ENCODE assay signal across 28 cellular contexts in the genomic region with DNA sequence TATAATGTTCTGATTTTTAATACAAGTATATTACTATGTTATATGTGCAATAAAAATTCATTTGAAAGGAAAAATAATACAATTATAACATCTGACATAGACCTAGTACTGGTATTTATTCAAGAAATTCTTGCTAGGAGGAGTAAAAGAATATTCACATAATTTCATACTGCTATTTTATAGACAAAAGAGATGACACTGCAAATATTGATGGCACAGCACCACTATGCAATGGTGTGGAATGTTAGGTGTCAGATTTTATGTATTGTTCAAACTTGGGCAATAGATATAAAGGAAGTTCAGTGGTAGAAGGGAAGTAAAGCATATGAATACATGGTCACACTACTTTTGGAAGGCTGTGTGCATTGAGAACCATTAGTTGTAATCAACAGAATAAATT.
DNase-seq lines count a peak whose midpoint lies in the region; ATAC-seq, FAIRE-seq and TF ChIP-seq lines count a peak whose summit lies in the region.
"Had no signal": no experiment of that assay in that cellular context is flagged by ENCODE, and none has a peak within 500 bp of the region (broad histone marks: within the 10 kb centered on the region; RNA-seq: fewer than 3 reads in every experiment).

No MANE protein-coding gene starts in this region.

- H3K9me3 ChIP-seq in A549: no peaks in the 10 kb centered on the region
- H3K9me3 ChIP-seq: BE2C, BLaER1 had no signal

- DNase-seq in NOMO-1 treated with DMSO at 0.1 percent for 48 hours (lab: John Stamatoyannopoulos, UW; ENCODE audit: unreplicated experiment) (peak; percentile 15), NOMO-1 (lab: John Stamatoyannopoulos, UW; ENCODE audit: unreplicated experiment in 2 of 2) (no peak), A549 (ENCODE audit: low read depth in 1 of 2, low spot score in 1 of 2) (no peak), MV-4-11 (lab: John Stamatoyannopoulos, UW) (peak; percentile 11), foreskin fibroblast (no peak), foreskin melanocyte (no peak)
- DNase-seq: 8988T; ACHN; BE2C; C1 segment of cervical spinal cord; CD4-positive, alpha-beta memory T cell; CD4-positive, CD25-positive, alpha-beta regulatory T cell; CD8-positive, alpha-beta memory T cell; COR-L47; DMS 273 treated with DMSO at 0.1 percent for 48 hours; DMS153; DMS53; DMS79; DND-41; EL; GDM1 had no signal

- H3K4me3 ChIP-seq in A549 (no peak overlapping the region), foreskin fibroblast (ENCODE audit: low read depth in 1 of 2, low read length in 2 of 2) (no peak overlapping the region)
- H3K4me3 ChIP-seq: BLaER1, GM12878 had no signal

- no peak for TF ChIP-seq POLR2A in A549 (IDR thresholded peaks at IDR 0.05; ENCODE audit: low read length)

- POLR2A ChIA-PET in A549 (lab: Yijun Ruan, JAX): no interaction called here

- TF ChIP-seq RAD21 in A549 (conservative IDR thresholded peaks at IDR 0.05 in 1 of 2, IDR thresholded peaks at IDR 0.05 in 1 of 2): no peak

- TF ChIP-seq EP300 in A549 (IDR thresholded peaks at IDR 0.05): no peak

- CTCF ChIA-PET in A549 (lab: Yijun Ruan, JAX): no interaction called here

- H3K4me2 ChIP-seq in A549: no peak overlapping the region
- H3K4me2 ChIP-seq: BLaER1 had no signal

- FAIRE-seq in A204.1 (lab: Jason Lieb, UNC) (peak; percentile 3), A549 (lab: Jason Lieb, UNC) (no peak)
- FAIRE-seq: GM12878, GM12892, GM18507, GM19239 had no signal

- TF ChIP-seq CTCF in A549 (IDR thresholded peaks at IDR 0.05) (no peak), foreskin fibroblast (IDR thresholded peaks at IDR 0.05; ENCODE audit: low read depth, low read length) (no peak)

- H3K27ac ChIP-seq in A549: no peak overlapping the region
- H3K27ac ChIP-seq: BLaER1 had no signal

- no peaks in the 10 kb centered on the region for H3K4me1 ChIP-seq in A549
- H3K4me1 ChIP-seq: BE2C, BLaER1 had no signal

- ATAC-seq in A549: no peak
- no peak for ATAC-seq in GM18511 (IDR thresholded peaks at IDR 0.05; ENCODE audit: unreplicated experiment)
- ATAC-seq: GM12878 had no signal

TF ChIP-seq in A549, 52 proteins besides CTCF, POLR2A, EP300 and RAD21:
- no peak for TF ChIP-seq FOXS1 (CRISPR knock-in tag; IDR thresholded peaks at IDR 0.05)
- TF ChIP-seq MAFK (IDR thresholded peaks at IDR 0.05; ENCODE audit: partially characterized antibody): peak; percentile 78
TF ChIP-seq in A549: peak in this region for 1.

Comparison
In these comparisons a context has a peak if more than half of its experiments do, and no peak if none do; other contexts are left out.
1. DNase-seq: peak in NOMO-1 treated with DMSO at 0.1 percent for 48 hours (single experiment) and MV-4-11 (single experiment); none in NOMO-1 (0 of 2), A549 (0 of 2), foreskin fibroblast (0 of 2) and foreskin melanocyte (single experiment).